Comparison of ENCODE assay signal across 1 cellular context in genomic region chr6:28080631-28081485, GRCh38.
A peak's percentile ranks its signal among the peaks of the same experiment; 100 is the strongest.
TF ChIP-seq lines count a peak whose summit lies in the region.

No MANE protein-coding gene starts in this region.

TF ChIP-seq in SK-N-SH, 30 proteins besides CTCF, POLR2A, EP300 and RAD21 (continued from another document):
- TF ChIP-seq USF1 (IDR thresholded peaks at IDR 0.05; ENCODE audit: borderline replicate concordance, low read depth) (0 out of 2 replicates have a peak, but pooled peaks have one; percentile 43), IRF3 (IDR thresholded peaks at IDR 0.05; ENCODE audit: low read depth, low read length) (peak; percentile 48; the same call in 1 of the 2 replicates), PBX3 (IDR thresholded peaks at IDR 0.05) (0 out of 2 replicates have a peak, but pooled peaks have one; percentile 24), TEAD4 (IDR thresholded peaks at IDR 0.05; ENCODE audit: borderline replicate concordance, insufficient read depth) (no peak), RCOR1 (IDR thresholded peaks at IDR 0.05; ENCODE audit: low read length) (no peak), NFIC (IDR thresholded peaks at IDR 0.05; ENCODE audit: borderline replicate concordance) (no peak), GATA2 (CRISPR knock-in tag; IDR thresholded peaks at IDR 0.05) (no peak), ELF1 (IDR thresholded peaks at IDR 0.05) (peak; percentile 79), POLR2AphosphoS5 (IDR thresholded peaks at IDR 0.05; ENCODE audit: low read depth, low read length) (peak; percentile 51), TAF1 (IDR thresholded peaks at IDR 0.05; ENCODE audit: borderline replicate concordance, low read depth, low read length) (peak; percentile 64; the same call in 1 of the 2 replicates), FOXM1 (IDR thresholded peaks at IDR 0.05; ENCODE audit: low read depth) (no peak), MXI1 (IDR thresholded peaks at IDR 0.05; ENCODE audit: low read depth, low read length) (peak; percentile 64), RFX5 (IDR thresholded peaks at IDR 0.05; ENCODE audit: low read length) (no peak), SIN3A (IDR thresholded peaks at IDR 0.05; ENCODE audit: borderline replicate concordance, low read depth, low read length) (peak; percentile 76; the same call in 1 of the 2 replicates)
TF ChIP-seq in SK-N-SH: peak in this region for 13.
